8 cellular contexts compared by ENCODE assay signal in the genomic region with DNA sequence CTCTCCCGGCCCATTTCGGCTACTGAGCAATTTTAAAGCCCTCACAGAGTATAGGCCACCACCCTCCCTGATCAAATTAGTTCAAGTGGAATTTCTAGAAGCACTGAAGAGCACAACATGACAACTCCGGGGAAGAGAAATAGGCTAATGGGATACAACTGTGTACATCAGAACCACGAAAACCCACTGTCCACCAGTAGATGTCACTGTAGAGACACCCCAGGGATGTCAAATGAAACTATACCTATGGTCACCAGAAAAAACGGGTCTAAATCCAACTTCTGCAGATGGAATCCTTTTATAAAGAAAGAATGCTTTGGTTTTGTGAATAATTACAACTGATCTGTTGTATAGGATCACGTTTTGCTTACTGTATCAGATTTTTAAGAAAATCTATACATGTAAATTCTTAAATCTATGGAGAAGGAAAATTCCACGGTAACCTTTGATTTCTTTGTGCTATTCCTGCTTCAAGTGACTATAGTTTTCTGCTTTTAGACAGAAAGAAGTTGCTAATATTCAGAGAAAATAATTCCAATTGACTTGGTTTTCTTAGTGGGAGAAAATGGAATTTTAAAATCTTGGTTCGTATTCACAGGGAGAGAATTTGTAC. TPM values are rescaled to one million over a fixed set of nuclear protein-coding genes. Genes with fewer than 3 reads are reported as not detected.
A peak's percentile ranks its signal among the peaks of the same experiment; 100 is the strongest.
DNase-seq lines count a peak whose midpoint lies in the region; FAIRE-seq and TF ChIP-seq lines count a peak whose summit lies in the region.

No MANE protein-coding gene starts in this region.

- intact Hi-C loops in posterior vena cava (cut with DNase I), result no loop called here

- H2BK15ac ChIP-seq in mesenchymal stem cell (ENCODE audit: low read depth, poor library complexity, severe bottlenecking), result no peak overlapping the region

- no peak overlapping the region for H3K14ac ChIP-seq in mesenchymal stem cell (ENCODE audit: low read length in 2 of 2)

- H3K27ac ChIP-seq in VCaP (no peak overlapping the region), mesenchymal stem cell (ENCODE audit: low read length, poor library complexity, severe bottlenecking) (no peak overlapping the region)

- H2AFZ ChIP-seq in mesenchymal stem cell (ENCODE audit: low read depth, low read length), result no peak overlapping the region

- H3K36me3 ChIP-seq in BE2C, result no peaks in the 10 kb centered on the region
- peaks cover 20 to 71% of the 10 kb centered on the region in 2 experiments for H3K36me3 ChIP-seq in mesenchymal stem cell (ENCODE audit: control insufficient read depth in 1 of 2, insufficient read depth in 2 of 2, low read depth in 1 of 2, low read length in 2 of 2)

- H4K91ac ChIP-seq in mesenchymal stem cell (ENCODE audit: low read length), result no peak overlapping the region

- no peak overlapping the region for H3K9ac ChIP-seq in mesenchymal stem cell (ENCODE audit: low read length)

- 68% methylated on average over 3 of the region's 8 CpGs for WGBS in mesenchymal stem cell

- H3K23ac ChIP-seq in mesenchymal stem cell (ENCODE audit: low read length in 2 of 2), result no peak overlapping the region

- no peak overlapping the region for H2AK5ac ChIP-seq in mesenchymal stem cell (ENCODE audit: low read length, severe bottlenecking)

- H3K4ac ChIP-seq in mesenchymal stem cell (ENCODE audit: low read depth in 1 of 2, low read length in 2 of 2), result no peak overlapping the region

- no peak overlapping the region for H2BK5ac ChIP-seq in mesenchymal stem cell (ENCODE audit: low read depth, low read length, poor library complexity, severe bottlenecking)

- no peak for TF ChIP-seq POLR2A in NB4 (IDR thresholded peaks at IDR 0.05; ENCODE audit: extremely low read depth, insufficient read length)

- no peak overlapping the region for H4K8ac ChIP-seq in mesenchymal stem cell (ENCODE audit: low read length)

- H2BK120ac ChIP-seq in mesenchymal stem cell (ENCODE audit: low read depth, low read length), result no peak overlapping the region

- H3K4me1 ChIP-seq in BE2C, result no peaks in the 10 kb centered on the region
- H3K4me1 ChIP-seq in mesenchymal stem cell (ENCODE audit: control insufficient read depth, insufficient read depth, low read depth, low read length), result no peaks in the 10 kb centered on the region

- peaks cover 2% of the 10 kb centered on the region for H3K79me1 ChIP-seq in mesenchymal stem cell (replicated peaks; ENCODE audit: low read length, poor library complexity, severe bottlenecking)

- DNase-seq in BE2C, result peak; percentile 39
- peak; percentile 7 for DNase-seq in GM18507 (ENCODE audit: extremely low spot score, insufficient read length, low read depth)
- peak; percentile 61 for DNase-seq in NB4 (ENCODE audit: low read depth)
- peak; percentile 58 for DNase-seq in mesenchymal stem cell
- DNase-seq in posterior vena cava (ENCODE audit: low spot score), result no peak
- DNase-seq in activated effector memory CD4-positive, alpha-beta T cell treated with anti-CD3 and anti-CD28 coated beads, Interleukin-2, amount 50 U/mL, for 16 hours, result no peak

- H3K18ac ChIP-seq in mesenchymal stem cell (ENCODE audit: low read depth in 1 of 2, low read length in 2 of 2), result no peak overlapping the region

- FAIRE-seq in GM18507 (lab: Jason Lieb, UNC), result peak; percentile 81
- FAIRE-seq in endometrium (lab: Jason Lieb, UNC), result peak; percentile 33

- H3K27me3 ChIP-seq in BE2C (no peaks in the 10 kb centered on the region), mesenchymal stem cell (ENCODE audit: control insufficient read depth in 1 of 2, insufficient read depth in 1 of 2, low read length in 2 of 2) (no peaks in the 10 kb centered on the region)

- TF ChIP-seq CTCF in BE2C (IDR thresholded peaks at IDR 0.05; ENCODE audit: low read depth, low read length) (peak; percentile 79), NB4 (IDR thresholded peaks at IDR 0.05; ENCODE audit: low read depth, low read length) (peak; percentile 54), VCaP (conservative IDR thresholded peaks at IDR 0.05) (peak; percentile 88)

- no peak overlapping the region for H2BK12ac ChIP-seq in mesenchymal stem cell (ENCODE audit: low read length in 2 of 2)

- H3K4me2 ChIP-seq in mesenchymal stem cell (ENCODE audit: low read length, poor library complexity, severe bottlenecking), result no peak overlapping the region

- H3K4me3 ChIP-seq in BE2C (ENCODE audit: low read depth, low read length), result no peak overlapping the region
- no peak overlapping the region for H3K4me3 ChIP-seq in NB4 (ENCODE audit: low read depth, low read length)
- no peak overlapping the region for H3K4me3 ChIP-seq in mesenchymal stem cell (ENCODE audit: insufficient read depth in 1 of 2, low read depth in 1 of 2, low read length in 2 of 2)

- no peaks in the 10 kb centered on the region for H3K9me3 ChIP-seq in BE2C
- H3K9me3 ChIP-seq in mesenchymal stem cell (ENCODE audit: control insufficient read depth, low read length), result no peaks in the 10 kb centered on the region

RNA-seq across cellular contexts. Expression of a gene that starts 29.5 kb away (rescaled TPM):
- polyA plus RNA-seq in BE2C (2012; ENCODE audit: insufficient read depth, insufficient read length, low read depth), result not detected
- polyA plus RNA-seq in mesenchymal stem cell (2013, experiment 1 of 2), result 0.26 TPM
- 0.21 TPM for polyA plus RNA-seq in mesenchymal stem cell (2013, experiment 2 of 2)
- not detected for total RNA-seq in posterior vena cava

Comparison
In these comparisons a context has a peak if more than half of its experiments do, and no peak if none do; other contexts are left out.
1. DNase-seq: peak in BE2C (single experiment), GM18507 (single experiment), NB4 (single experiment) and mesenchymal stem cell (single experiment); none in posterior vena cava (single experiment) and activated effector memory CD4-positive, alpha-beta T cell treated with anti-CD3 and anti-CD28 coated beads, Interleukin-2, amount 50 U/mL, for 16 hours (single experiment).
2. Peak in every context shown above with its lines, with median percentiles within 50 percentile points of each other: CTCF ChIP-seq.